8 cellular contexts compared by ENCODE assay signal in genomic region chr17:42659079-42659931, GRCh38. TPM values are rescaled to one million over a fixed set of nuclear protein-coding genes. Genes with fewer than 3 reads are reported as not detected.
DNase-seq lines count a peak whose midpoint lies in the region; ATAC-seq and TF ChIP-seq lines count a peak whose summit lies in the region.

Gene TUBG2, plus strand, starts transcription at chr17:42659284. Its CDS starts 220 bp downstream, at chr17:42659504.

- H3K27me3 ChIP-seq in ovary = no peaks in the 10 kb centered on the region
- H3K27me3 ChIP-seq in tibial artery = no peaks in the 10 kb centered on the region

- peaks cover 9% of the 10 kb centered on the region for H3K9me3 Mint-ChIP-seq in activated naive CD8-positive, alpha-beta T cell treated with anti-CD3 and anti-CD28 coated beads, Interleukin-2, amount 50 U/mL, for 24 hours

- TF ChIP-seq CTCF in ovary (IDR thresholded peaks at IDR 0.05) = no peak
- TF ChIP-seq CTCF in tibial artery (IDR thresholded peaks at IDR 0.05) = no peak

- H3K4me3 Mint-ChIP-seq in activated naive CD8-positive, alpha-beta T cell treated with anti-CD3 and anti-CD28 coated beads, Interleukin-2, amount 50 U/mL, for 24 hours = peak within 1 kb of the TSS; percentile 87

- no peak for TF ChIP-seq EP300 in ovary (IDR thresholded peaks at IDR 0.05)

- DNase-seq in 8988T (peak; percentile 91), NCI-H1048 (lab: John Stamatoyannopoulos, UW) (peak; percentile 92), SKM-1 treated with dmso at 0.1 percent for 144 hours (lab: John Stamatoyannopoulos, UW; ENCODE audit: unreplicated experiment) (peak; percentile 79), Right ventricle myocardium inferior (ENCODE audit: missing footprints) (peak; percentile 90), ovary (peak; percentile 89 to 95 (median 93)), tibial artery (peak; percentile 84 to 94)
- DNase-seq in activated naive CD8-positive, alpha-beta T cell treated with anti-CD3 and anti-CD28 coated beads, Interleukin-2, amount 50 U/mL, for 24 hours = peak; percentile 84

- H3K27me3 Mint-ChIP-seq in activated naive CD8-positive, alpha-beta T cell treated with anti-CD3 and anti-CD28 coated beads, Interleukin-2, amount 50 U/mL, for 24 hours = peaks cover 8% of the 10 kb centered on the region

- peak; percentile 55 for ATAC-seq in GM18517 (IDR thresholded peaks at IDR 0.05; ENCODE audit: unreplicated experiment)
- peak; percentile 73 for ATAC-seq in activated naive CD8-positive, alpha-beta T cell treated with anti-CD3 and anti-CD28 coated beads, Interleukin-2, amount 50 U/mL, for 24 hours
- ATAC-seq in Right ventricle myocardium inferior = peak; percentile 95

- H3K36me3 ChIP-seq in ovary (no peaks in the 10 kb centered on the region), tibial artery (peaks cover 7 to 21% (median 9%) of the 10 kb centered on the region in 3 donors)

- peaks cover 26% of the 10 kb centered on the region for H3K4me1 Mint-ChIP-seq in activated naive CD8-positive, alpha-beta T cell treated with anti-CD3 and anti-CD28 coated beads, Interleukin-2, amount 50 U/mL, for 24 hours

- H3K4me3 ChIP-seq in ovary = peak within 1 kb of the TSS; percentile 60
- H3K4me3 ChIP-seq in tibial artery = peak within 1 kb of the TSS; percentile 76 to 85

- H3K27ac Mint-ChIP-seq in activated naive CD8-positive, alpha-beta T cell treated with anti-CD3 and anti-CD28 coated beads, Interleukin-2, amount 50 U/mL, for 24 hours = peak within 1 kb of the TSS; percentile 89

- peaks cover under 1% of the 10 kb centered on the region for H3K4me1 ChIP-seq in ovary (ENCODE audit: insufficient read depth)
- peaks cover 0 to 27% (median 17%) of the 10 kb centered on the region in 4 donors for H3K4me1 ChIP-seq in tibial artery

- H3K9me3 ChIP-seq in ovary = no peaks in the 10 kb centered on the region
- no peaks in the 10 kb centered on the region for H3K9me3 ChIP-seq in tibial artery

- H3K27ac ChIP-seq in ovary (peak within 1 kb of the TSS; percentile 64 to 78), tibial artery (peak within 1 kb of the TSS; percentile 90)

- WGBS in ovary, 3 donors = 0 to 1% (median 1%) methylated on average over 55 to 59 of the region's 59 CpGs

- peak; percentile 64 for TF ChIP-seq POLR2A in ovary (IDR thresholded peaks at IDR 0.05)

- peaks cover 5% of the 10 kb centered on the region for H3K36me3 Mint-ChIP-seq in activated naive CD8-positive, alpha-beta T cell treated with anti-CD3 and anti-CD28 coated beads, Interleukin-2, amount 50 U/mL, for 24 hours (ENCODE audit: low read depth)

- intact Hi-C loops in Right ventricle myocardium inferior (cut with DNase I) = no loop called here
- intact Hi-C loops in ovary (cut with DNase I) = no loop called here
- intact Hi-C loops in tibial artery (cut with DNase I; ENCODE audit: low total_unique reads) = no loop called here

RNA-seq across cellular contexts. Expression of gene TUBG2, which starts in this region (rescaled TPM):
- total RNA-seq in Right ventricle myocardium inferior (15.0 TPM), ovary (10 to 100 TPM; 19.4 to 30.0 (median 23.2) TPM)
- 10 to 100 TPM; 20.9 to 21.5 TPM for polyA plus RNA-seq in ovary

Comparison
In these comparisons a context has a peak if more than half of its experiments do, and no peak if none do; other contexts are left out.
1. Peak in every context shown above with its lines: DNase-seq, ATAC-seq, H3K4me3 ChIP-seq and H3K27ac ChIP-seq.